ENCODE assay signal across 22 cellular contexts in genomic region chr2:219409619-219410018, GRCh38. TPM values are rescaled to one million over a fixed set of nuclear protein-coding genes. Genes with fewer than 3 reads are reported as not detected.
DNase-seq lines count a peak whose midpoint lies in the region; ATAC-seq, FAIRE-seq and TF ChIP-seq lines count a peak whose summit lies in the region.
"Had no signal": no experiment of that assay in that cellular context is flagged by ENCODE, and none has a peak within 500 bp of the region (broad histone marks: within the 10 kb centered on the region; RNA-seq: fewer than 3 reads in every experiment).

No MANE protein-coding gene starts in this region.

- no peaks in the 10 kb centered on the region for H3K36me3 ChIP-seq in right atrium auricular region
- no peaks in the 10 kb centered on the region for H3K36me3 ChIP-seq in HepG2 (replicated peaks in 1 of 2; ENCODE audit: control insufficient read depth in 1 of 2, insufficient read depth in 2 of 2, low read length in 2 of 2)
- no peaks in the 10 kb centered on the region for H3K36me3 ChIP-seq in rectal smooth muscle tissue (ENCODE audit: control insufficient read depth, insufficient read depth, low read length)
- H3K36me3 ChIP-seq in PC-3 (ENCODE audit: low read depth, low read length): no peaks in the 10 kb centered on the region
- H3K36me3 ChIP-seq: Peyer's patch had no signal

- H3K4me3 ChIP-seq in right atrium auricular region (no peak overlapping the region), HepG2 (replicated peaks in 1 of 3; ENCODE audit: insufficient read depth in 1 of 3, low read depth in 2 of 3, low read length in 3 of 3) (no peak overlapping the region), rectal smooth muscle tissue (ENCODE audit: low read length) (no peak overlapping the region), PC-3 (ENCODE audit: low read length) (no peak overlapping the region)
- H3K4me3 ChIP-seq: Peyer's patch had no signal

- no peak for ATAC-seq in left cardiac atrium
- ATAC-seq in HepG2: no peak
- ATAC-seq in PC-3: no peak

- H3K79me2 ChIP-seq in HepG2 (ENCODE audit: insufficient read depth, low read length): no peaks in the 10 kb centered on the region
- no peaks in the 10 kb centered on the region for H3K79me2 ChIP-seq in PC-3 (ENCODE audit: low read length)

- DNase-seq in right atrium auricular region (ENCODE audit: low spot score) (no peak), left cardiac atrium (no peak), HepG2 (ENCODE audit: low spot score) (no peak), PC-3 (no peak), NCI-H526 treated with DMSO at 0.1 percent for 48 hours (lab: John Stamatoyannopoulos, UW) (no peak), GDM1 (lab: John Stamatoyannopoulos, UW) (no peak)
- DNase-seq: AML-193; CD4-positive, CD25-positive, alpha-beta regulatory T cell; DMS79; HCEC 1CT; Kasumi-1; NCI-H1105 treated with DMSO at 0.1 percent for 48 hours; NCI-H187 treated with DMSO at 0.1 percent for 48 hours; NCI-H2171; NCI-H446 treated with DMSO at 0.1 percent for 48 hours; NCI-H774; Peyer's patch had no signal

- no peak for TF ChIP-seq EP300 in HepG2 (IDR thresholded peaks at IDR 0.05; ENCODE audit: low read depth in 2 of 2, low read length in 2 of 2)
- no peak for TF ChIP-seq EP300 in HepG2 (CRISPR knock-in tag; IDR thresholded peaks at IDR 0.05; ENCODE audit: borderline replicate concordance)

- intact Hi-C loops in left cardiac atrium (cut with DNase I) (loop anchor here in 1 of 2 donors (5.0 to 10.0 kb wide), 2 partner anchors 235 to 288 kb away; no protein-coding TSS in a partner anchor), HepG2 (cut with micrococcal nuclease; ENCODE audit: unreplicated experiment) (loop anchor here (1.0 kb wide), 1 partner anchor 42 kb away; no protein-coding TSS in a partner anchor), PC-3 (cut with micrococcal nuclease) (no loop called here)

- POLR2A ChIA-PET in HepG2 (lab: Yijun Ruan, JAX): no interaction called here
- POLR2A ChIA-PET in PC-3 (lab: Charles Lee; ENCODE audit: unreplicated experiment): interaction anchor here (0.6 kb wide), 1 partner anchor 57 kb away, joined by 4 read pairs; no protein-coding TSS in a partner anchor

- H3K9me3 ChIP-seq in right atrium auricular region (no peaks in the 10 kb centered on the region), HepG2 (ENCODE audit: low read length) (no peaks in the 10 kb centered on the region), PC-3 (ENCODE audit: low read length) (no peaks in the 10 kb centered on the region)
- H3K9me3 ChIP-seq: Peyer's patch had no signal

- FAIRE-seq in HepG2 (lab: Jason Lieb, UNC): no peak
- FAIRE-seq: GM12891, GM19239 had no signal

- H3K27me3 ChIP-seq in right atrium auricular region (no peaks in the 10 kb centered on the region), HepG2 (ENCODE audit: control insufficient read depth in 1 of 2, insufficient read depth in 2 of 2, low read length in 2 of 2) (peaks cover 3 to 18% of the 10 kb centered on the region in 2 experiments; a peak in 3 of 5 replicates), rectal smooth muscle tissue (ENCODE audit: control insufficient read depth, insufficient read depth, low read length) (no peaks in the 10 kb centered on the region), PC-3 (ENCODE audit: low read length) (no peaks in the 10 kb centered on the region)
- H3K27me3 ChIP-seq: Peyer's patch had no signal

- no peaks in the 10 kb centered on the region for H3K9me2 ChIP-seq in PC-3 (replicated peaks; ENCODE audit: low read length)

- WGBS in HepG2 (ENCODE audit: low lambda C conversion rate): 43% methylated on average over 5 of the region's 5 CpGs

- TF ChIP-seq CTCF in right atrium auricular region (IDR thresholded peaks at IDR 0.05) (no peak), HepG2 (CRISPR knock-in tag; IDR thresholded peaks at IDR 0.05) (no peak), PC-3 (conservative IDR thresholded peaks at IDR 0.05; ENCODE audit: low read depth, low read length) (no peak)

- no TSS peak for BruUV-seq in HepG2 (replicated peaks; lab: Mats Ljungman, UMichigan)
- BruUV-seq in PC-3 (replicated peaks; lab: Mats Ljungman, UMichigan): no TSS peak

- TF ChIP-seq POLR2A in HepG2 (IDR thresholded peaks at IDR 0.05; ENCODE audit: insufficient read depth in 1 of 2, low read depth in 2 of 2, low read length in 2 of 2): no peak

- CTCF ChIA-PET in HepG2 (lab: Yijun Ruan, JAX; ENCODE audit: low intra/inter-chr PET ratio, low total read pairs): no interaction called here
- CTCF ChIA-PET in PC-3 (lab: Charles Lee): no interaction called here

- no peak for TF ChIP-seq RAD21 in HepG2 (CRISPR knock-in tag; IDR thresholded peaks at IDR 0.05)

- in situ Hi-C loops in HepG2 (cut with HindIII; ENCODE audit: extremely low pct_ligation_motif_present, low pct_unique_long_range_greater_than_20kb): no loop called here

- H4K20me1 ChIP-seq in HepG2 (ENCODE audit: insufficient read depth, low read length): no peaks in the 10 kb centered on the region; the same call in 1 of the 2 replicates
- H4K20me1 ChIP-seq in PC-3 (ENCODE audit: low read length): no peaks in the 10 kb centered on the region

- H3K4me1 ChIP-seq in right atrium auricular region (peaks cover 0 to 33% of the 10 kb centered on the region in 2 donors), HepG2 (ENCODE audit: insufficient read depth, low read length) (peaks cover 23% of the 10 kb centered on the region), rectal smooth muscle tissue (ENCODE audit: control insufficient read depth, insufficient read depth, low read length) (peaks cover 43% of the 10 kb centered on the region), PC-3 (ENCODE audit: insufficient read depth, low read length) (no peaks in the 10 kb centered on the region)
- H3K4me1 ChIP-seq: Peyer's patch had no signal

- H2AFZ ChIP-seq in HepG2 (ENCODE audit: low read length) (no peak overlapping the region), PC-3 (ENCODE audit: low read length) (no peak overlapping the region)

- no peak overlapping the region for H3K9ac ChIP-seq in HepG2 (ENCODE audit: insufficient read depth, low read depth, low read length)
- H3K9ac ChIP-seq in rectal smooth muscle tissue (ENCODE audit: low read length): no peak overlapping the region
- H3K9ac ChIP-seq in PC-3 (ENCODE audit: low read length): no peak overlapping the region

- H3F3A ChIP-seq in PC-3 (ENCODE audit: low read length, unreplicated experiment): no peaks in the 10 kb centered on the region

- H3K4me2 ChIP-seq in HepG2 (ENCODE audit: low read depth, low read length) (no peak overlapping the region), PC-3 (ENCODE audit: low read length) (no peak overlapping the region)

- H3K27ac ChIP-seq in right atrium auricular region (peak overlapping the region; percentile 86 to 92), HepG2 (ENCODE audit: extremely low read length, insufficient read depth, low read length) (no peak overlapping the region), rectal smooth muscle tissue (ENCODE audit: low read depth, low read length) (peak overlapping the region; percentile 98), PC-3 (ENCODE audit: low read length) (no peak overlapping the region)

RNA-seq across cellular contexts. Expression of gene DES, which starts 8.6 kb away (rescaled TPM):
- total RNA-seq in right atrium auricular region: over 10,000 TPM; 12,280 to 13,654 TPM
- 1,000 to 10,000 TPM; 5,895 to 7,519 TPM for total RNA-seq in left cardiac atrium
- not detected in 2 replicates for total RNA-seq in HepG2 (2016; rRNA removed; fragmentation: Illumina TruSeq; extraction: Trizol)
- total RNA-seq in HepG2 (2016; cell fraction: cytosol; rRNA removed; fragmentation: Illumina TruSeq; extraction: Trizol; ENCODE audit: low read depth): 0.10 TPM in 1 of 2 replicates, not detected in the other
- not detected in 2 replicates for total RNA-seq in HepG2 (2016; cell fraction: insoluble cytoplasmic fraction; rRNA removed; fragmentation: Illumina TruSeq; extraction: Trizol)
- total RNA-seq in HepG2 (2016; cell fraction: membrane; rRNA removed; fragmentation: Illumina TruSeq; extraction: Trizol): not detected in 2 replicates
- total RNA-seq in HepG2 (2016; cell fraction: nucleus; rRNA removed; fragmentation: Illumina TruSeq; extraction: Trizol): not detected in 2 replicates
- polyA plus RNA-seq in HepG2 (2011; rRNA removed): 0.21 TPM in 1 of 2 replicates, not detected in the other
- 0.05 and 0.09 TPM in 2 replicates for polyA plus RNA-seq in HepG2 (2011; cell fraction: cytosol; rRNA removed)
- polyA plus RNA-seq in HepG2 (2011; cell fraction: nucleus; rRNA removed): 0.51 TPM in 1 of 2 replicates, not detected in the other
- not detected in 2 replicates for polyA plus RNA-seq in HepG2 (2012)
- not detected in 2 replicates for polyA plus RNA-seq in HepG2 (2016; cell fraction: cytosol; fragmentation: Illumina TruSeq; extraction: Trizol; ENCODE audit: low read depth)
- not detected in 2 replicates for polyA plus RNA-seq in HepG2 (2016; cell fraction: insoluble cytoplasmic fraction; fragmentation: Illumina TruSeq; extraction: Trizol; ENCODE audit: low read depth)
- not detected in 2 replicates for polyA plus RNA-seq in HepG2 (2016; cell fraction: membrane; fragmentation: Illumina TruSeq; extraction: Trizol; ENCODE audit: low read depth)
- polyA plus RNA-seq in HepG2 (2016; cell fraction: nucleus; fragmentation: Illumina TruSeq; extraction: Trizol; ENCODE audit: insufficient read depth, low read depth): not detected in 2 replicates
- polyA minus RNA-seq in HepG2 (2011; rRNA and poly(A)+ RNA removed; ENCODE audit: low replicate concordance): 0.06 and 8.3 TPM in 2 replicates
- polyA minus RNA-seq in HepG2 (2011; cell fraction: cytosol; rRNA and poly(A)+ RNA removed): not detected in 2 replicates
- polyA minus RNA-seq in HepG2 (2011; cell fraction: nucleus; rRNA and poly(A)+ RNA removed): not detected in 2 replicates
- not detected in 2 replicates for total RNA-seq in PC-3 (2014; rRNA removed)
- total RNA-seq: A673; CD4-positive, CD25-positive, alpha-beta regulatory T cell; G401 had no signal
- polyA plus RNA-seq: CD4-positive, CD25-positive, alpha-beta regulatory T cell had no signal

RNA-seq across cellular contexts. Expression of gene DNPEP, which starts 21.9 kb away (rescaled TPM):
- total RNA-seq in right atrium auricular region (10 to 100 TPM; 48.1 to 51.2 TPM), left cardiac atrium (10 to 100 TPM; 52.6 to 70.5 TPM), HepG2 (2016; rRNA removed; fragmentation: Illumina TruSeq; extraction: Trizol) (103 and 104 TPM in 2 replicates), PC-3 (2014; rRNA removed) (86.2 and 114 TPM in 2 replicates)
- 50.2 and 51.7 TPM in 2 replicates for total RNA-seq in HepG2 (2016; cell fraction: cytosol; rRNA removed; fragmentation: Illumina TruSeq; extraction: Trizol; ENCODE audit: low read depth)
- total RNA-seq in HepG2 (2016; cell fraction: insoluble cytoplasmic fraction; rRNA removed; fragmentation: Illumina TruSeq; extraction: Trizol): 93.4 and 106 TPM in 2 replicates
- total RNA-seq in HepG2 (2016; cell fraction: membrane; rRNA removed; fragmentation: Illumina TruSeq; extraction: Trizol): 77.6 and 92.7 TPM in 2 replicates
- total RNA-seq in HepG2 (2016; cell fraction: nucleus; rRNA removed; fragmentation: Illumina TruSeq; extraction: Trizol): 62.5 and 67.1 TPM in 2 replicates
- 109 and 130 TPM in 2 replicates for polyA plus RNA-seq in HepG2 (2011; rRNA removed)
- 66.5 and 97.7 TPM in 2 replicates for polyA plus RNA-seq in HepG2 (2011; cell fraction: cytosol; rRNA removed)
- 277 and 306 TPM in 2 replicates for polyA plus RNA-seq in HepG2 (2011; cell fraction: nucleus; rRNA removed)
- polyA plus RNA-seq in HepG2 (2012): 76.3 and 101 TPM in 2 replicates
- 62.5 and 80.3 TPM in 2 replicates for polyA plus RNA-seq in HepG2 (2016; cell fraction: cytosol; fragmentation: Illumina TruSeq; extraction: Trizol; ENCODE audit: low read depth)
- 93.7 and 94.8 TPM in 2 replicates for polyA plus RNA-seq in HepG2 (2016; cell fraction: insoluble cytoplasmic fraction; fragmentation: Illumina TruSeq; extraction: Trizol; ENCODE audit: low read depth)
- 72.3 and 84.5 TPM in 2 replicates for polyA plus RNA-seq in HepG2 (2016; cell fraction: membrane; fragmentation: Illumina TruSeq; extraction: Trizol; ENCODE audit: low read depth)
- 145 and 149 TPM in 2 replicates for polyA plus RNA-seq in HepG2 (2016; cell fraction: nucleus; fragmentation: Illumina TruSeq; extraction: Trizol; ENCODE audit: insufficient read depth, low read depth)
- polyA minus RNA-seq in HepG2 (2011; rRNA and poly(A)+ RNA removed; ENCODE audit: low replicate concordance): 78.0 and 193 TPM in 2 replicates
- polyA minus RNA-seq in HepG2 (2011; cell fraction: cytosol; rRNA and poly(A)+ RNA removed): 37.2 and 45.9 TPM in 2 replicates
- 77.3 and 82.6 TPM in 2 replicates for polyA minus RNA-seq in HepG2 (2011; cell fraction: nucleus; rRNA and poly(A)+ RNA removed)

RNA-seq across cellular contexts. Expression of gene SPEG, which starts 25.0 kb away (rescaled TPM):
- 10 to 100 TPM; 82.2 to 90.8 TPM for total RNA-seq in right atrium auricular region
- 10 to 100 TPM; 94.6 to 94.9 TPM for total RNA-seq in left cardiac atrium
- total RNA-seq in HepG2 (2016; rRNA removed; fragmentation: Illumina TruSeq; extraction: Trizol): 0.18 TPM in 1 of 2 replicates, not detected in the other
- 0.51 TPM in 1 of 2 replicates, not detected in the other for total RNA-seq in HepG2 (2016; cell fraction: cytosol; rRNA removed; fragmentation: Illumina TruSeq; extraction: Trizol; ENCODE audit: low read depth)
- total RNA-seq in HepG2 (2016; cell fraction: insoluble cytoplasmic fraction; rRNA removed; fragmentation: Illumina TruSeq; extraction: Trizol): 0.06 TPM in 1 of 2 replicates, not detected in the other
- total RNA-seq in HepG2 (2016; cell fraction: membrane; rRNA removed; fragmentation: Illumina TruSeq; extraction: Trizol): 0.12 and 1.1 TPM in 2 replicates
- total RNA-seq in HepG2 (2016; cell fraction: nucleus; rRNA removed; fragmentation: Illumina TruSeq; extraction: Trizol): 0.71 TPM in 1 of 2 replicates, not detected in the other
- 0.24 and 0.94 TPM in 2 replicates for polyA plus RNA-seq in HepG2 (2011; rRNA removed)
- polyA plus RNA-seq in HepG2 (2011; cell fraction: cytosol; rRNA removed): 0.13 and 0.20 TPM in 2 replicates
- 0.45 and 1.0 TPM in 2 replicates for polyA plus RNA-seq in HepG2 (2011; cell fraction: nucleus; rRNA removed)
- 0.93 and 1.4 TPM in 2 replicates for polyA plus RNA-seq in HepG2 (2012)
- 0.38 and 0.63 TPM in 2 replicates for polyA plus RNA-seq in HepG2 (2016; cell fraction: cytosol; fragmentation: Illumina TruSeq; extraction: Trizol; ENCODE audit: low read depth)
- polyA plus RNA-seq in HepG2 (2016; cell fraction: insoluble cytoplasmic fraction; fragmentation: Illumina TruSeq; extraction: Trizol; ENCODE audit: low read depth): 0.98 TPM in 1 of 2 replicates, not detected in the other
- 0.58 and 1.4 TPM in 2 replicates for polyA plus RNA-seq in HepG2 (2016; cell fraction: membrane; fragmentation: Illumina TruSeq; extraction: Trizol; ENCODE audit: low read depth)
- polyA plus RNA-seq in HepG2 (2016; cell fraction: nucleus; fragmentation: Illumina TruSeq; extraction: Trizol; ENCODE audit: insufficient read depth, low read depth): 0.41 TPM in 1 of 2 replicates, not detected in the other
- 0.44 and 4.0 TPM in 2 replicates for polyA minus RNA-seq in HepG2 (2011; rRNA and poly(A)+ RNA removed; ENCODE audit: low replicate concordance)
- not detected in 2 replicates for polyA minus RNA-seq in HepG2 (2011; cell fraction: cytosol; rRNA and poly(A)+ RNA removed)
- polyA minus RNA-seq in HepG2 (2011; cell fraction: nucleus; rRNA and poly(A)+ RNA removed): 0.37 and 1.8 TPM in 2 replicates
- 30.7 and 45.2 TPM in 2 replicates for total RNA-seq in PC-3 (2014; rRNA removed)

Comparison
In these comparisons a context has a peak if more than half of its experiments do, and no peak if none do; other contexts are left out.
1. H3K27ac ChIP-seq: peak in right atrium auricular region (2 of 2) and rectal smooth muscle tissue (single experiment); none in HepG2 (single experiment) and PC-3 (single experiment).
2. RNA of gene DES, which starts 8.6 kb away (total RNA-seq): 12,280 to 13,654 TPM in right atrium auricular region and 5,895 to 7,519 TPM in left cardiac atrium; 0.10 TPM in HepG2 and not detected in PC-3; every median in the first group is over 1,000 times any median in the second.
3. RNA of gene SPEG, which starts 25.0 kb away (total RNA-seq): 94.6 to 94.9 TPM in left cardiac atrium, 82.2 to 90.8 TPM in right atrium auricular region and 30.7 to 45.2 TPM in PC-3; 0.06 to 1.1 TPM in HepG2; every median in the first group is over 10 times any median in the second.